12 cellular contexts compared by ENCODE assay signal in genomic region chr12:45987339-45987726, GRCh38. TPM values are rescaled to one million over a fixed set of nuclear protein-coding genes. Genes with fewer than 3 reads are reported as not detected.
DNase-seq lines count a peak whose midpoint lies in the region; ATAC-seq, FAIRE-seq and TF ChIP-seq lines count a peak whose summit lies in the region.
"Had no signal": no experiment of that assay in that cellular context is flagged by ENCODE, and none has a peak within 500 bp of the region (broad histone marks: within the 10 kb centered on the region; RNA-seq: fewer than 3 reads in every experiment).

No MANE protein-coding gene starts in this region.

- 65% methylated on average over 3 of the region's 3 CpGs for WGBS in esophagus muscularis mucosa

- H3K4me1 Mint-ChIP-seq in T-helper 2 cell treated with Interferon-gamma antibody and Interleukin-4, amounts not matched to agents 5 μg/mL and 100 μg/mL, for 36 hours (ENCODE audit: low read depth) = peaks cover 57% of the 10 kb centered on the region
- peaks cover 29% of the 10 kb centered on the region for H3K4me1 Mint-ChIP-seq in GM23338

- ATAC-seq in GM23338 = no peak
- ATAC-seq: upper lobe of right lung had no signal

- H2AFZ ChIP-seq in MM.1S (ENCODE audit: low read length) = no peak overlapping the region
- no peak overlapping the region for H2AFZ ChIP-seq in parathyroid adenoma
- H2AFZ ChIP-seq in GM23338 = no peak overlapping the region

- no peaks in the 10 kb centered on the region for H3K9me2 ChIP-seq in MM.1S (replicated peaks; ENCODE audit: insufficient read depth, low read length)
- H3K9me2 ChIP-seq in GM23338 (ENCODE audit: insufficient read depth) = no peaks in the 10 kb centered on the region

- H3K4me1 ChIP-seq in MM.1S (ENCODE audit: low read length) (peaks cover 41% of the 10 kb centered on the region), parathyroid adenoma (peaks cover 19% of the 10 kb centered on the region), GM23338 (ENCODE audit: insufficient read depth) (peaks cover 16% of the 10 kb centered on the region), esophagus muscularis mucosa (peaks cover 43 to 75% (median 69%) of the 10 kb centered on the region in 4 donors)

- peaks cover 2% of the 10 kb centered on the region for H3K27me3 Mint-ChIP-seq in T-helper 2 cell treated with Interferon-gamma antibody and Interleukin-4, amounts not matched to agents 5 μg/mL and 100 μg/mL, for 36 hours (ENCODE audit: low read depth)
- H3K27me3 Mint-ChIP-seq in GM23338 (ENCODE audit: insufficient read depth, low read depth, poor library complexity) = peaks cover 19% of the 10 kb centered on the region

- no peaks in the 10 kb centered on the region for H3K27me3 ChIP-seq in MM.1S (replicated peaks; ENCODE audit: insufficient read depth, low read length)
- no peaks in the 10 kb centered on the region for H3K27me3 ChIP-seq in bronchial epithelial cell (ENCODE audit: control insufficient read depth, insufficient read depth, low read length)
- no peaks in the 10 kb centered on the region for H3K27me3 ChIP-seq in parathyroid adenoma (ENCODE audit: control insufficient read depth, insufficient read depth, low read length)
- H3K27me3 ChIP-seq in GM23338 (ENCODE audit: insufficient read depth) = no peaks in the 10 kb centered on the region
- no peaks in the 10 kb centered on the region for H3K27me3 ChIP-seq in esophagus muscularis mucosa
- H3K27me3 ChIP-seq: upper lobe of right lung had no signal

- DNase-seq in T-helper 2 cell treated with Interferon-gamma antibody and Interleukin-4, amounts not matched to agents 5 μg/mL and 100 μg/mL, for 36 hours (ENCODE audit: low spot score) = no peak
- DNase-seq in T-helper 2 cell (no peak), MM.1S (no peak), bronchial epithelial cell (ENCODE audit: low read depth) (peak; percentile 18), GM23338 (ENCODE audit: low spot score) (no peak), esophagus muscularis mucosa (ENCODE audit: extremely low spot score) (no peak), NCI-H82 treated with DMSO at 0.1 percent for 48 hours (lab: John Stamatoyannopoulos, UW; ENCODE audit: unreplicated experiment) (no peak)
- DNase-seq: amygdala, NCI-H446 treated with DMSO at 0.1 percent for 48 hours, upper lobe of right lung had no signal

- no peak for FAIRE-seq in bronchial epithelial cell (lab: Jason Lieb, UNC)
- FAIRE-seq: TTC549 had no signal

- no peaks in the 10 kb centered on the region for H3K9me3 Mint-ChIP-seq in T-helper 2 cell treated with Interferon-gamma antibody and Interleukin-4, amounts not matched to agents 5 μg/mL and 100 μg/mL, for 36 hours
- peaks cover 11% of the 10 kb centered on the region; the same call in 2 of the 3 replicates for H3K9me3 Mint-ChIP-seq in GM23338

- peaks cover 46% of the 10 kb centered on the region for H4K20me1 ChIP-seq in MM.1S (ENCODE audit: insufficient read depth, low read length)
- H4K20me1 ChIP-seq in GM23338 (replicated peaks; ENCODE audit: insufficient read depth) = peaks cover 23% of the 10 kb centered on the region

- peaks cover 48% of the 10 kb centered on the region for H3K36me3 Mint-ChIP-seq in T-helper 2 cell treated with Interferon-gamma antibody and Interleukin-4, amounts not matched to agents 5 μg/mL and 100 μg/mL, for 36 hours (ENCODE audit: low read depth)
- H3K36me3 Mint-ChIP-seq in GM23338 (ENCODE audit: low read depth) = peaks cover 18% of the 10 kb centered on the region

- TF ChIP-seq CTCF in MM.1S (IDR thresholded peaks at IDR 0.05; ENCODE audit: low read length) (no peak), bronchial epithelial cell (IDR thresholded peaks at IDR 0.05; ENCODE audit: insufficient read depth, low read length, severe bottlenecking) (no peak), parathyroid adenoma (IDR thresholded peaks at IDR 0.05) (no peak), GM23338 (conservative IDR thresholded peaks at IDR 0.05; ENCODE audit: low read depth in 2 of 2) (no peak), esophagus muscularis mucosa (IDR thresholded peaks at IDR 0.05) (no peak)

- TF ChIP-seq POLR2A in esophagus muscularis mucosa (IDR thresholded peaks at IDR 0.05; ENCODE audit: low read depth) = no peak

- H3K9me3 ChIP-seq in MM.1S (replicated peaks; ENCODE audit: insufficient read depth, low read length) = no peaks in the 10 kb centered on the region
- H3K9me3 ChIP-seq in parathyroid adenoma (ENCODE audit: control insufficient read depth, low read length) = no peaks in the 10 kb centered on the region
- H3K9me3 ChIP-seq in esophagus muscularis mucosa = no peaks in the 10 kb centered on the region
- H3K9me3 ChIP-seq: upper lobe of right lung had no signal

- H3K27ac ChIP-seq in MM.1S (ENCODE audit: low read length) (no peak overlapping the region), parathyroid adenoma (no peak overlapping the region), GM23338 (ENCODE audit: low read depth) (no peak overlapping the region), esophagus muscularis mucosa (replicated peaks in 1 of 4) (peak overlapping the region in 2 of 4 donors; percentile 8 to 97)
- H3K27ac ChIP-seq: upper lobe of right lung had no signal

- H3K4me2 ChIP-seq in MM.1S (ENCODE audit: low read depth, low read length) (peak overlapping the region; percentile 82; the same call in 1 of the 2 replicates), parathyroid adenoma (ENCODE audit: low read length) (peak overlapping the region; percentile 29), GM23338 (no peak overlapping the region)

- H3K9ac ChIP-seq in MM.1S (ENCODE audit: low read length) (no peak overlapping the region), parathyroid adenoma (no peak overlapping the region)

- H3F3A ChIP-seq in MM.1S (ENCODE audit: insufficient read depth, low read length) = peaks cover 29% of the 10 kb centered on the region
- H3F3A ChIP-seq in GM23338 (replicated peaks; ENCODE audit: low read depth) = no peaks in the 10 kb centered on the region; the same call in 1 of the 2 replicates

- H3K27ac Mint-ChIP-seq in T-helper 2 cell treated with Interferon-gamma antibody and Interleukin-4, amounts not matched to agents 5 μg/mL and 100 μg/mL, for 36 hours = no peak overlapping the region
- H3K27ac Mint-ChIP-seq in GM23338 = no peak overlapping the region

- H3K4me3 ChIP-seq in MM.1S (ENCODE audit: low read length) = no peak overlapping the region
- no peak overlapping the region for H3K4me3 ChIP-seq in bronchial epithelial cell (ENCODE audit: low read depth, low read length)
- no peak overlapping the region for H3K4me3 ChIP-seq in parathyroid adenoma (ENCODE audit: low read depth, low read length)
- no peak overlapping the region for H3K4me3 ChIP-seq in GM23338
- no peak overlapping the region for H3K4me3 ChIP-seq in esophagus muscularis mucosa
- H3K4me3 ChIP-seq: upper lobe of right lung had no signal

- H3K79me2 ChIP-seq in MM.1S (ENCODE audit: low read length) = peaks cover 80% of the 10 kb centered on the region
- peaks cover 57% of the 10 kb centered on the region for H3K79me2 ChIP-seq in parathyroid adenoma
- peaks cover 75% of the 10 kb centered on the region for H3K79me2 ChIP-seq in GM23338 (replicated peaks; ENCODE audit: insufficient read depth)

- intact Hi-C loops in esophagus muscularis mucosa (cut with DNase I) = no loop called here

- no peak for TF ChIP-seq EP300 in esophagus muscularis mucosa (IDR thresholded peaks at IDR 0.05)

- H3K36me3 ChIP-seq in MM.1S (replicated peaks; ENCODE audit: insufficient read depth, low read length) (no peaks in the 10 kb centered on the region), bronchial epithelial cell (ENCODE audit: control insufficient read depth, insufficient read depth, low read length) (peaks cover 3% of the 10 kb centered on the region), parathyroid adenoma (ENCODE audit: control insufficient read depth, insufficient read depth, low read length) (no peaks in the 10 kb centered on the region), GM23338 (ENCODE audit: insufficient read depth) (no peaks in the 10 kb centered on the region), esophagus muscularis mucosa (peaks cover 0 to 4% (median 0%) of the 10 kb centered on the region in 4 donors)
- H3K36me3 ChIP-seq: upper lobe of right lung had no signal

- H3K4me3 Mint-ChIP-seq in T-helper 2 cell treated with Interferon-gamma antibody and Interleukin-4, amounts not matched to agents 5 μg/mL and 100 μg/mL, for 36 hours = peak overlapping the region; percentile 97
- H3K4me3 Mint-ChIP-seq in GM23338 = no peak overlapping the region

TF ChIP-seq in GM23338, 12 proteins besides CTCF, POLR2A, EP300 and RAD21:
- TF ChIP-seq ZNF114 (CRISPR knock-in tag; IDR thresholded peaks at IDR 0.05) (no peak), CREB1 (CRISPR knock-in tag; IDR thresholded peaks at IDR 0.05; ENCODE audit: low read depth) (no peak), JUNB (IDR thresholded peaks at IDR 0.05; ENCODE audit: unreplicated experiment) (no peak), POLR2AphosphoS5 (IDR thresholded peaks at IDR 0.05; ENCODE audit: low read depth) (no peak), EZH2 (IDR thresholded peaks at IDR 0.05; ENCODE audit: low read depth, unreplicated experiment) (no peak), STAT1 (IDR thresholded peaks at IDR 0.05; ENCODE audit: unreplicated experiment) (no peak)

RNA-seq across cellular contexts. Expression of gene SCAF11, which starts 3.0 kb away (rescaled TPM):
- total RNA-seq in bronchial epithelial cell (38.7 and 42.2 TPM in 2 replicates), esophagus muscularis mucosa (100 to 1,000 TPM; 117 to 150 (median 132) TPM)
- total RNA-seq in GM23338 (2014; rRNA removed; shearing (Covaris generic)) = 84.8 and 89.9 TPM in 2 replicates
- 72.4 and 77.0 TPM in 2 replicates for polyA plus RNA-seq in GM23338 (2016; fragmentation: Nextera tagmentation; extraction: Ambion mirVana)
